Comparison of ENCODE assay signal across 13 cellular contexts in the genomic region with DNA sequence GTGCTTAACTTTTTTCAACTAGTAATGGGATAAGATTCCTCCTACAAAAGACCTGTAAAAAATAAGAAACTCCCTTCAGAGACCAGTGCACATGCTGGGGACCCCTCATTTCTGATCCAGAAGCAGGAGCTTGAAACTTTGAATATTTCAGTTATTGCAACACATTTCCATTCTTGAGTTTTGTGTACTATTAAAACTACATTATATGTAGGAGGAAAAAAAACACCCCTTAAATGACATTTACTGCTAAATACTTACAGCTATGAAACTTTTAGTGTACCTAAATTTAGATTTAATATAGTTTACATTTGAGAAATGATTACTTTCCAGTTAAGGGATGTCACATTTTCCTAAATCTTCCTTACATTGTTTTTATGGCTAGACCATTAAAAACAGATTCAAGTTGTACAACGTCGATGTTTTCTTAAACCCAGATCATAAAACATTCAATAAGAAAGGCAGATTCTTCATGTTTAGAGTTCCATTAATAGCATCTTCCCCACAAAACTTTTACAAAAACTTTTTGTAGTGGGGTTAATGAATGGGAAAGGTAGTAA. TPM values are rescaled to one million over a fixed set of nuclear protein-coding genes. Genes with fewer than 3 reads are reported as not detected.
DNase-seq lines count a peak whose midpoint lies in the region; ATAC-seq and TF ChIP-seq lines count a peak whose summit lies in the region.
"Had no signal": no experiment of that assay in that cellular context is flagged by ENCODE, and none has a peak within 500 bp of the region (broad histone marks: within the 10 kb centered on the region; RNA-seq: fewer than 3 reads in every experiment).

No MANE protein-coding gene starts in this region.

- H3K27me3 Mint-ChIP-seq in neural crest cell (ENCODE audit: low read depth) = no peaks in the 10 kb centered on the region

- TF ChIP-seq CTCF in heart right ventricle (IDR thresholded peaks at IDR 0.05) = no peak
- no peak for TF ChIP-seq CTCF in epithelial cell of proximal tubule (conservative IDR thresholded peaks at IDR 0.05; ENCODE audit: low read depth, low read length)
- no peak for TF ChIP-seq CTCF in neural crest cell (conservative IDR thresholded peaks at IDR 0.05)
- no peak for TF ChIP-seq CTCF in uterus (IDR thresholded peaks at IDR 0.05)

- 60 to 65% methylated on average over 2 of the region's 2 CpGs for WGBS in heart right ventricle, 2 donors

- H3K4me1 Mint-ChIP-seq in neural crest cell = peaks cover 64% of the 10 kb centered on the region
- H3K4me1 Mint-ChIP-seq: memory B cell had no signal

- no peaks in the 10 kb centered on the region for H3K9me3 ChIP-seq in heart right ventricle
- H3K9me3 ChIP-seq in uterus = no peaks in the 10 kb centered on the region

- peak overlapping the region in 6 of 10 donors; percentile 73 to 91 (median 88) for H3K4me3 ChIP-seq in heart right ventricle
- peak overlapping the region; percentile 88 for H3K4me3 ChIP-seq in epithelial cell of proximal tubule (ENCODE audit: low read depth, low read length)
- peak overlapping the region in 1 of 2 donors; percentile 5 for H3K4me3 ChIP-seq in uterus

- peak overlapping the region in 6 of 10 donors; percentile 62 to 96 (median 93) for H3K27ac ChIP-seq in heart right ventricle
- H3K27ac ChIP-seq in uterus = peak overlapping the region; percentile 96 to 97

- H3K36me3 Mint-ChIP-seq in neural crest cell (ENCODE audit: low read depth) = peaks cover 16% of the 10 kb centered on the region
- H3K36me3 Mint-ChIP-seq: activated naive CD4-positive, alpha-beta T cell treated with anti-CD3 and anti-CD28 coated beads, Interleukin-2, amount 10 ng/mL, durations not matched to agents 7 days and 5 days; memory B cell had no signal

- no peak for TF ChIP-seq POLR2A in uterus (IDR thresholded peaks at IDR 0.05)

- intact Hi-C loops in heart right ventricle (cut with DNase I) = loop anchor here in 2 of 10 donors (5.0 to 10.0 kb wide), 2 partner anchors 39 to 571 kb away; no protein-coding TSS in a partner anchor
- intact Hi-C loops in Right ventricle myocardium superior (cut with DNase I) = no loop called here
- intact Hi-C loops in uterus (cut with DNase I; ENCODE audit: low total_unique reads) = no loop called here

- H3K27ac Mint-ChIP-seq in neural crest cell (ENCODE audit: unreplicated experiment) = no peak overlapping the region
- H3K27ac Mint-ChIP-seq: activated naive CD4-positive, alpha-beta T cell treated with anti-CD3 and anti-CD28 coated beads, Interleukin-2, amount 10 ng/mL, durations not matched to agents 7 days and 5 days; memory B cell had no signal

- ATAC-seq in heart right ventricle (no peak), Right ventricle myocardium superior (ENCODE audit: poor library complexity) (no peak), HG03571 (IDR thresholded peaks at IDR 0.05; ENCODE audit: unreplicated experiment) (no peak)

- H3K36me3 ChIP-seq in heart right ventricle (peaks cover 0 to 30% (median 4%) of the 10 kb centered on the region in 9 donors), uterus (no peaks in the 10 kb centered on the region)

- H3K4me1 ChIP-seq in heart right ventricle = peaks cover 8 to 50% (median 39%) of the 10 kb centered on the region in 9 donors
- peaks cover 0 to 8% of the 10 kb centered on the region in 2 donors for H3K4me1 ChIP-seq in uterus

- peak overlapping the region; percentile 70 for H3K4me3 Mint-ChIP-seq in neural crest cell
- H3K4me3 Mint-ChIP-seq: activated naive CD4-positive, alpha-beta T cell treated with anti-CD3 and anti-CD28 coated beads, Interleukin-2, amount 10 ng/mL, durations not matched to agents 7 days and 5 days; memory B cell had no signal

- H3K27me3 ChIP-seq in heart right ventricle (peaks cover 0 to 15% (median 0%) of the 10 kb centered on the region in 7 donors), uterus (no peaks in the 10 kb centered on the region)

- no peaks in the 10 kb centered on the region for H3K9me3 Mint-ChIP-seq in neural crest cell
- H3K9me3 Mint-ChIP-seq: activated naive CD4-positive, alpha-beta T cell treated with anti-CD3 and anti-CD28 coated beads, Interleukin-2, amount 10 ng/mL, durations not matched to agents 7 days and 5 days; memory B cell had no signal

- DNase-seq in heart right ventricle (no peak), Right ventricle myocardium superior (no peak), epithelial cell of proximal tubule (ENCODE audit: low read depth) (no peak), neural crest cell (ENCODE audit: low read depth, low spot score) (no peak), uterus (no peak), NCI-H510A treated with DMSO at 0.1 percent for 48 hours (lab: John Stamatoyannopoulos, UW) (no peak), ecto neural progenitor cell (ENCODE audit: low spot score) (no peak)
- DNase-seq: activated CD4-positive, alpha-beta T cell treated with anti-CD3 and anti-CD28 coated beads for 48 hours; activated naive CD4-positive, alpha-beta T cell treated with anti-CD3 and anti-CD28 coated beads, Interleukin-2, amount 10 ng/mL, durations not matched to agents 7 days and 5 days; GDM1; stimulated activated CD4-positive, alpha-beta T cell treated with anti-CD3 and anti-CD28 coated beads, Interleukin-1b, Interleukin-23, amount 100 ng/mL, for 48 hours had no signal

RNA-seq across cellular contexts. Expression of a gene that starts 4.1 kb away (rescaled TPM):
- total RNA-seq in heart right ventricle (1 to 10 TPM; 3.0 to 8.5 (median 6.5) TPM), Right ventricle myocardium superior (5.5 TPM), epithelial cell of proximal tubule (12.6 and 25.5 TPM in 2 replicates), neural crest cell (24.5 and 27.7 TPM in 2 replicates), uterus (100 to 1,000 TPM in 1 of 4 donors, 10 to 100 TPM in 3; 42.0 to 103 (median 50.2) TPM)
- 1 to 10 TPM; 1.8 to 3.5 TPM for polyA plus RNA-seq in heart right ventricle
